15 cellular contexts compared by ENCODE assay signal in the genomic region with DNA sequence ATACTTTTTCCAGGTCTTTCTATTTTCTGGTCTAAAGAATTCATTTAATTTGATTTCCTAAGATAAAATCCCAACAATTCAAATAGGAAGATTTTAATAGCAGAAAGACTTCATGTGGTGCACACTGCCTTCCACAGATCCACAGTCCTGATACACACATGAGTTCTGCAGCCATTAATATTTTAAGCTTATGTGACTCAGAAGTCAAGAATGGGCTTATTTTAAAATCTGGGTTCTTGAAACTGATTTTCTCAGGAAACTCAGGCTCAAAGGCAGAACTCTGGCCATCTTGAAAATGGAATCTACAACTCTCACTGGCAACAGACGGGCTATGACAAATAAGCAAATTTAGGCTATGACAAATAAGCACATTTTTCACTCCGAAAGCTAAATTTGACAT.
DNase-seq lines count a peak whose midpoint lies in the region; ATAC-seq and TF ChIP-seq lines count a peak whose summit lies in the region.
"Had no signal": no experiment of that assay in that cellular context is flagged by ENCODE, and none has a peak within 500 bp of the region (broad histone marks: within the 10 kb centered on the region; RNA-seq: fewer than 3 reads in every experiment).

No MANE protein-coding gene starts in this region.

- intact Hi-C loops in A673 (cut with micrococcal nuclease; ENCODE audit: unreplicated experiment), result no loop called here
- intact Hi-C loops in left lung (cut with DNase I), result no loop called here

- TF ChIP-seq CTCF in A673 (conservative IDR thresholded peaks at IDR 0.05; ENCODE audit: low read depth, low read length) (no peak), brain microvascular endothelial cell (IDR thresholded peaks at IDR 0.05; ENCODE audit: low read depth, low read length, missing control alignments) (no peak), left lung (IDR thresholded peaks at IDR 0.05) (no peak)

- H3K27me3 ChIP-seq in A673 (replicated peaks; ENCODE audit: insufficient read depth, low read depth, low read length, poor library complexity) (no peaks in the 10 kb centered on the region), brain microvascular endothelial cell (replicated peaks) (no peaks in the 10 kb centered on the region), left lung (no peaks in the 10 kb centered on the region)
- H3K27me3 ChIP-seq: BLaER1 treated with 17β-estradiol and CSF1 and Interleukin-3, amounts not matched to agents 10 nM and 100 nM had no signal

- BruUV-seq in A673 (replicated peaks; lab: Mats Ljungman, UMichigan), result no TSS peak

- CTCF ChIA-PET in A673 (lab: Charles Lee), result no interaction called here

- in situ Hi-C loops in brain microvascular endothelial cell (cut with HindIII; ENCODE audit: low pct_ligation_motif_present, low sequenced_read_pairs), result no loop called here

- ATAC-seq in left lung (no peak), GM21390 (IDR thresholded peaks at IDR 0.05; ENCODE audit: unreplicated experiment) (no peak)

- H3K36me3 ChIP-seq in A673 (ENCODE audit: insufficient read depth, low read length, poor library complexity, severe bottlenecking) (no peaks in the 10 kb centered on the region), brain microvascular endothelial cell (replicated peaks) (peaks cover 3% of the 10 kb centered on the region), left lung (no peaks in the 10 kb centered on the region)
- H3K36me3 ChIP-seq: BLaER1 treated with 17β-estradiol and CSF1 and Interleukin-3, amounts not matched to agents 10 nM and 100 nM; HAP-1 had no signal

- DNase-seq in A673 (ENCODE audit: low spot score) (peak; percentile 23), HCEC 1CT (peak; percentile 55), brain microvascular endothelial cell (peak; percentile 35), kidney tubule cell (ENCODE audit: low spot score) (peak; percentile 2), left lung (no peak), pons (ENCODE audit: low spot score) (no peak)
- DNase-seq in activated CD4-positive, CD25-positive, alpha-beta regulatory T cell treated with anti-CD3 and anti-CD28 coated beads, Interleukin-2, amount 50 U/mL, for 72 hours, result no peak
- DNase-seq: 8988T, NCI-H187, NCI-H345, NCI-H69, SHP77 treated with DMSO at 0.1 percent for 48 hours had no signal

- H3K4me1 ChIP-seq in A673 (ENCODE audit: insufficient read depth, low read length, poor library complexity, severe bottlenecking) (no peaks in the 10 kb centered on the region), left lung (no peaks in the 10 kb centered on the region)
- H3K4me1 ChIP-seq: BLaER1 treated with 17β-estradiol and CSF1 and Interleukin-3, amounts not matched to agents 10 nM and 100 nM; HAP-1 had no signal

- no peak overlapping the region for H3K27ac ChIP-seq in A673 (ENCODE audit: low read depth, low read length, poor library complexity, severe bottlenecking)
- H3K27ac ChIP-seq in brain microvascular endothelial cell, result peak overlapping the region; percentile 85
- no peak overlapping the region for H3K27ac ChIP-seq in left lung
- H3K27ac ChIP-seq: BLaER1 treated with 17β-estradiol and CSF1 and Interleukin-3, amounts not matched to agents 10 nM and 100 nM had no signal

- POLR2A ChIA-PET in A673 (lab: Charles Lee; ENCODE audit: low non-redundant PET), result no interaction called here

- H3K9me3 ChIP-seq in A673 (ENCODE audit: low read depth, low read length, poor library complexity, severe bottlenecking), result no peaks in the 10 kb centered on the region
- no peaks in the 10 kb centered on the region for H3K9me3 ChIP-seq in left lung
- H3K9me3 ChIP-seq: BLaER1 treated with 17β-estradiol and CSF1 and Interleukin-3, amounts not matched to agents 10 nM and 100 nM; HAP-1 had no signal

- H3K4me3 ChIP-seq in A673 (ENCODE audit: low read depth, low read length, poor library complexity, severe bottlenecking) (no peak overlapping the region), brain microvascular endothelial cell (ENCODE audit: low read depth, low read length) (no peak overlapping the region), left lung (no peak overlapping the region)
- H3K4me3 ChIP-seq: BLaER1 treated with 17β-estradiol and CSF1 and Interleukin-3, amounts not matched to agents 10 nM and 100 nM; HAP-1 had no signal

Comparison
In these comparisons a context has a peak if more than half of its experiments do, and no peak if none do; other contexts are left out.
1. DNase-seq: peak in A673 (single experiment), HCEC 1CT (single experiment), brain microvascular endothelial cell (single experiment) and kidney tubule cell (single experiment); none in left lung (0 of 2), pons (single experiment) and activated CD4-positive, CD25-positive, alpha-beta regulatory T cell treated with anti-CD3 and anti-CD28 coated beads, Interleukin-2, amount 50 U/mL, for 72 hours (single experiment).